Comparison of ENCODE assay signal across 9 cellular contexts in genomic region chr11:74683279-74683871, GRCh38. TPM values are rescaled to one million over a fixed set of nuclear protein-coding genes. Genes with fewer than 3 reads are reported as not detected.
DNase-seq lines count a peak whose midpoint lies in the region; ATAC-seq and TF ChIP-seq lines count a peak whose summit lies in the region.
"Had no signal": no experiment of that assay in that cellular context is flagged by ENCODE, and none has a peak within 500 bp of the region (broad histone marks: within the 10 kb centered on the region; RNA-seq: fewer than 3 reads in every experiment).

No MANE protein-coding gene starts in this region.

- peak overlapping the region; percentile 64 for H3K27ac ChIP-seq in skeletal muscle tissue (ENCODE audit: low read depth, low read length)

- H3K27me3 ChIP-seq in skeletal muscle tissue (ENCODE audit: control insufficient read depth in 3 of 3, insufficient read depth in 3 of 3, low read length in 3 of 3) = no peaks in the 10 kb centered on the region

- no peak for TF ChIP-seq CTCF in GM20000 (IDR thresholded peaks at IDR 0.05; ENCODE audit: extremely low read depth, missing control alignments)
- TF ChIP-seq CTCF in cardiac fibroblast (IDR thresholded peaks at IDR 0.05; ENCODE audit: low read depth, low read length) = peak; percentile 51

- no peak for ATAC-seq in HG02840 (IDR thresholded peaks at IDR 0.05; ENCODE audit: low FRiP score, unreplicated experiment)
- no peak for ATAC-seq in GM18861 (IDR thresholded peaks at IDR 0.05; ENCODE audit: unreplicated experiment)
- ATAC-seq in GM21526 (IDR thresholded peaks at IDR 0.05; ENCODE audit: low FRiP score, unreplicated experiment) = no peak
- ATAC-seq in HG03095 (IDR thresholded peaks at IDR 0.05; ENCODE audit: unreplicated experiment) = no peak

- H3K9ac ChIP-seq in skeletal muscle tissue (ENCODE audit: low read depth in 1 of 3, low read length in 3 of 3) = peak overlapping the region; percentile 70 to 77 (median 70)

- no peaks in the 10 kb centered on the region for H3K9me3 ChIP-seq in skeletal muscle tissue (ENCODE audit: control insufficient read depth in 3 of 3, low read length in 3 of 3)

- H3K4me3 ChIP-seq in cardiac fibroblast (replicated peaks in 1 of 2; ENCODE audit: low read depth in 2 of 2, low read length in 2 of 2) (peak overlapping the region in 1 of 2 donors; percentile 4), skeletal muscle tissue (ENCODE audit: low read length in 3 of 3) (peak overlapping the region; percentile 56 to 66 (median 58))

- peak; percentile 47 for DNase-seq in GM20000 (ENCODE audit: low spot score)
- DNase-seq in cardiac fibroblast (ENCODE audit: low read depth in 2 of 2) = peak in 1 of 2 donors; percentile 21
- DNase-seq in inferior parietal cortex (ENCODE audit: extremely low spot score) = peak; percentile 66

- no peaks in the 10 kb centered on the region for H3K36me3 ChIP-seq in skeletal muscle tissue (ENCODE audit: control insufficient read depth in 3 of 3, insufficient read depth in 3 of 3, low read length in 3 of 3)

- H3K4me1 ChIP-seq in skeletal muscle tissue (ENCODE audit: control insufficient read depth in 3 of 3, insufficient read depth in 3 of 3, low read length in 3 of 3) = peaks cover 16 to 34% (median 22%) of the 10 kb centered on the region in 3 donors

RNA-seq across cellular contexts. Expression of gene CHRDL2, which starts 47.9 kb away (rescaled TPM):
- 0.52 TPM for total RNA-seq in skeletal muscle tissue
- total RNA-seq: subcutaneous adipose tissue had no signal
